In the genomic region with DNA sequence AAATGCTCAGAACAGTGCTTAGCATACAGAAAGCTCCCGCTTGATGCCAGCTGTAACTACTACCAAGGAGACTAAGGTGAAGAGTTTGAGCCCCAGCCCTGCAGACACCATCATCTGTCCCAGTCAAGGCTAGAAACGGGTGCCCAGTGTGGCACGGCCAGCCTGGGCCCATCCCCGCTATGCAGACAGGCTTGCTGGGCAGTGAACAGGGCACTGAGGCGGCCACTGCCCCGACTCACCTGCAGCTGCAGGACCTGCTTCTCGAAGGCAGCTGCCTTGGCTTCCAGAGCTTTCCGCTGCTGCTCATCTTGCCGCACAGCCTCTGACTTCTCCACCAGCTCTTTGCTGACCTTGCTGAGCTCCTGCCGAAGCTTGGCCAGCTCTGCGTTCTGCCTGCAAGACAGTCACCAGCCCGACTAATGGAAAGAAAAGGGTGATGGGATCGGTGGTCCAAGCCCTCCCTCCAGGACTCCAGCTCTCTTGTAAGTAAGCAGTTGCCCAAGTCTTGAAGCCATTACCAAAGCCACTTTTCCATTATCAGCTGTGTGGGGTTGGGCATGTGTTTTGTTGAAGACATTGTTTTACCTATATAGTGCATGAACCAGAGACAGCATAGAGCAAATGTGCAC, we compare ENCODE assay signal across 25 cellular contexts. TPM values are rescaled to one million over a fixed set of nuclear protein-coding genes. Genes with fewer than 3 reads are reported as not detected.
DNase-seq lines count a peak whose midpoint lies in the region; ATAC-seq, FAIRE-seq and TF ChIP-seq lines count a peak whose summit lies in the region.
"Had no signal": no experiment of that assay in that cellular context is flagged by ENCODE, and none has a peak within 500 bp of the region (broad histone marks: within the 10 kb centered on the region; RNA-seq: fewer than 3 reads in every experiment).

No MANE protein-coding gene starts in this region.

- H3K9me3 Mint-ChIP-seq in nephron progenitor cell (no peaks in the 10 kb centered on the region), MCF 10A (ENCODE audit: unreplicated experiment) (no peaks in the 10 kb centered on the region)
- H3K9me3 Mint-ChIP-seq: CD14-positive monocyte; CD8-positive, alpha-beta memory T cell had no signal

- no peak for ATAC-seq in right cardiac atrium
- no peak for ATAC-seq in heart right ventricle
- ATAC-seq: A549, GM12878, HCT116, SK-N-SH treated with all-trans-retinoic acid at 6 μM for 48 hours had no signal

- H3K4me3 Mint-ChIP-seq in nephron progenitor cell (no peak overlapping the region), MCF 10A (ENCODE audit: unreplicated experiment) (no peak overlapping the region)
- H3K4me3 Mint-ChIP-seq: CD14-positive monocyte; CD8-positive, alpha-beta memory T cell had no signal

- H3K36me3 Mint-ChIP-seq in nephron progenitor cell (ENCODE audit: low read depth) (peaks cover 16% of the 10 kb centered on the region), MCF 10A (ENCODE audit: insufficient read depth, unreplicated experiment) (peaks cover 61% of the 10 kb centered on the region)

- peaks cover 34% of the 10 kb centered on the region for H3K4me1 Mint-ChIP-seq in nephron progenitor cell
- no peaks in the 10 kb centered on the region for H3K4me1 Mint-ChIP-seq in MCF 10A (ENCODE audit: insufficient read depth, unreplicated experiment)
- H3K4me1 Mint-ChIP-seq: CD8-positive, alpha-beta memory T cell had no signal

- POLR2A ChIA-PET in MCF 10A (lab: Yijun Ruan, JAX): interaction anchor here (0.7 to 1.1 kb wide), 2 partner anchors 20 to 334 kb away, joined by 3 read pairs; no protein-coding TSS in a partner anchor

- no TSS peak for BruUV-seq in MCF 10A (replicated peaks; lab: Mats Ljungman, UMichigan)

- H3K9me3 ChIP-seq in right cardiac atrium (ENCODE audit: control insufficient read depth, low read length) (no peaks in the 10 kb centered on the region), heart right ventricle (no peaks in the 10 kb centered on the region), tibial artery (no peaks in the 10 kb centered on the region)
- H3K9me3 ChIP-seq: A549 had no signal

- 91% methylated on average over 13 of the region's 13 CpGs for WGBS in right cardiac atrium
- WGBS in heart right ventricle, 2 donors: 92 to 94% methylated on average over 13 of the region's 13 CpGs

- H3K27me3 ChIP-seq in right cardiac atrium (ENCODE audit: control insufficient read depth, insufficient read depth) (no peaks in the 10 kb centered on the region), heart right ventricle (no peaks in the 10 kb centered on the region), bronchial epithelial cell (ENCODE audit: control insufficient read depth, insufficient read depth, low read length) (no peaks in the 10 kb centered on the region), tibial artery (no peaks in the 10 kb centered on the region)

- H3K36me3 ChIP-seq in heart right ventricle: peaks cover 0 to 100% (median 28%) of the 10 kb centered on the region in 9 donors
- H3K36me3 ChIP-seq in bronchial epithelial cell (ENCODE audit: control insufficient read depth, insufficient read depth, low read length): peaks cover 59% of the 10 kb centered on the region
- H3K36me3 ChIP-seq in tibial artery: peaks cover 0 to 100% (median 51%) of the 10 kb centered on the region in 3 donors

- H3K4me3 ChIP-seq in right cardiac atrium (ENCODE audit: low read length) (no peak overlapping the region), heart right ventricle (no peak overlapping the region), bronchial epithelial cell (ENCODE audit: low read depth, low read length) (no peak overlapping the region), tibial artery (no peak overlapping the region)
- H3K4me3 ChIP-seq: A549, GM12878 had no signal

- H3K4me1 ChIP-seq in right cardiac atrium (ENCODE audit: control insufficient read depth, insufficient read depth, low read length) (peaks cover 8% of the 10 kb centered on the region), heart right ventricle (peaks cover 4 to 47% (median 26%) of the 10 kb centered on the region in 9 donors), tibial artery (peaks cover 0 to 43% (median 38%) of the 10 kb centered on the region in 4 donors)
- H3K4me1 ChIP-seq: A549 had no signal

- DNase-seq in right cardiac atrium (peak in 2 of 3 donors; percentile 18 to 51), heart right ventricle (no peak), bronchial epithelial cell (ENCODE audit: low read depth) (no peak), nephron progenitor cell (no peak), tibial artery (no peak), MCF 10A (ENCODE audit: unreplicated experiment) (no peak), UCSD-AML1 (lab: John Stamatoyannopoulos, UW; ENCODE audit: unreplicated experiment) (no peak)
- DNase-seq: AML-193; CD8-positive, alpha-beta memory T cell; DMS 273 treated with DMSO at 0.1 percent for 48 hours; DMS79; EL; GDM1; NCI-H1092; NCI-H1417 treated with DMSO at 0.1 percent for 48 hours; NCI-H1694 treated with DMSO at 0.1 percent for 48 hours; NCI-H2081; NCI-H2227 treated with DMSO at 0.1 percent for 48 hours; RPMI8226 had no signal

- peak; percentile 68 for FAIRE-seq in bronchial epithelial cell (lab: Jason Lieb, UNC)
- FAIRE-seq: A549, GM12878, H1 had no signal

- intact Hi-C loops in right cardiac atrium (cut with DNase I) (no loop called here), heart right ventricle (cut with DNase I) (no loop called here), tibial artery (cut with DNase I; ENCODE audit: low total_unique reads) (no loop called here), MCF 10A (cut with micrococcal nuclease) (no loop called here)

- CTCF ChIA-PET in MCF 10A (lab: Yijun Ruan, JAX): interaction anchor here (0.5 to 1.1 kb wide), 4 partner anchors 15 to 566 kb away, joined by 3 read pairs; no protein-coding TSS in a partner anchor

- H3K27me3 Mint-ChIP-seq in nephron progenitor cell (ENCODE audit: low read depth, poor library complexity): peaks cover 8% of the 10 kb centered on the region
- no peaks in the 10 kb centered on the region for H3K27me3 Mint-ChIP-seq in MCF 10A (ENCODE audit: insufficient read depth, unreplicated experiment)
- H3K27me3 Mint-ChIP-seq: CD8-positive, alpha-beta memory T cell had no signal

- no peak for TF ChIP-seq CTCF in heart right ventricle (IDR thresholded peaks at IDR 0.05)
- TF ChIP-seq CTCF in bronchial epithelial cell (IDR thresholded peaks at IDR 0.05; ENCODE audit: insufficient read depth, low read length, severe bottlenecking): no peak
- no peak for TF ChIP-seq CTCF in nephron progenitor cell (IDR thresholded peaks at IDR 0.05)
- TF ChIP-seq CTCF in tibial artery (IDR thresholded peaks at IDR 0.05): no peak
- TF ChIP-seq CTCF in MCF 10A (IDR thresholded peaks at IDR 0.05; ENCODE audit: unreplicated experiment): no peak

- H3K27ac Mint-ChIP-seq in nephron progenitor cell (peak overlapping the region; percentile 88), MCF 10A (ENCODE audit: low read depth, unreplicated experiment) (no peak overlapping the region)

- H3K27ac ChIP-seq in right cardiac atrium (ENCODE audit: low read length) (no peak overlapping the region), heart right ventricle (peak overlapping the region in 2 of 10 donors; percentile 19 to 67), tibial artery (peak overlapping the region; percentile 53 to 71)
- H3K27ac ChIP-seq: A549 had no signal

RNA-seq across cellular contexts. Expression of a gene that starts 48.7 kb away (rescaled TPM):
- 100 to 1,000 TPM in 1 of 4 donors, 10 to 100 TPM in 3; 49.8 to 120 (median 57.1) TPM for total RNA-seq in right cardiac atrium
- polyA plus RNA-seq in right cardiac atrium: 38.2 TPM
- total RNA-seq in heart right ventricle: 10 to 100 TPM; 23.5 to 71.3 (median 29.0) TPM
- polyA plus RNA-seq in heart right ventricle: 10 to 100 TPM; 29.3 to 41.9 TPM
- 65.0 and 97.5 TPM in 2 replicates for total RNA-seq in bronchial epithelial cell
- 203 and 244 TPM in 2 replicates for total RNA-seq in MCF 10A (2022)

Comparison
In these comparisons a context has a peak if more than half of its experiments do, and no peak if none do; other contexts are left out.
1. DNase-seq: peak in right cardiac atrium (2 of 3); none in heart right ventricle (0 of 2), bronchial epithelial cell (single experiment), nephron progenitor cell (single experiment), tibial artery (0 of 2), MCF 10A (single experiment) and UCSD-AML1 (single experiment).